In genomic region chr7:74101061-74101681, GRCh38 we compare ENCODE assay signal across 8 cellular contexts. TPM values are rescaled to one million over a fixed set of nuclear protein-coding genes. Genes with fewer than 3 reads are reported as not detected.
A peak's percentile ranks its signal among the peaks of the same experiment; 100 is the strongest.
DNase-seq lines count a peak whose midpoint lies in the region; ATAC-seq, FAIRE-seq and TF ChIP-seq lines count a peak whose summit lies in the region.

No MANE protein-coding gene starts in this region.

- TF ChIP-seq POLR2A in GM12892 (IDR thresholded peaks at IDR 0.05; ENCODE audit: low read depth, low read length) = no peak

- DNase-seq in GM12892 (ENCODE audit: insufficient read length) (peak; percentile 69), islet precursor cell (peak; percentile 52), NCI-H1694 (lab: John Stamatoyannopoulos, UW) (no peak)
- DNase-seq in stimulated activated CD8-positive, alpha-beta memory T cell treated with anti-CD3 and anti-CD28 coated beads, Interleukin-4, amount 100 ng/mL, for 48 hours = no peak
- DNase-seq in activated CD4-positive, alpha-beta T cell treated with anti-CD3 and anti-CD28 coated beads, Interleukin-2, amount 10 ng/mL, durations not matched to agents 24 days and 14 days = no peak

- peaks cover 22% of the 10 kb centered on the region for H3K36me3 Mint-ChIP-seq in activated T-helper 17 cell treated with anti-CD3 and anti-CD28 coated beads, Interleukin-2, amount 50 U/mL, for 72 hours (ENCODE audit: low read depth)
- peaks cover 20% of the 10 kb centered on the region for H3K36me3 Mint-ChIP-seq in activated CD4-positive, alpha-beta T cell treated with anti-CD3 and anti-CD28 coated beads, Interleukin-2, amount 10 ng/mL, durations not matched to agents 24 days and 14 days (ENCODE audit: low read depth)

- intact Hi-C loops in activated CD4-positive, alpha-beta T cell treated with anti-CD3 and anti-CD28 coated beads, Interleukin-2, amount 10 ng/mL, durations not matched to agents 24 days and 14 days (cut with micrococcal nuclease) = no loop called here

- ATAC-seq in GM21529 (IDR thresholded peaks at IDR 0.05; ENCODE audit: unreplicated experiment) (peak; percentile 94), HG03575 (IDR thresholded peaks at IDR 0.05; ENCODE audit: extremely low read depth, insufficient number of reproducible peaks, low FRiP score, unreplicated experiment) (peak; percentile 50)
- ATAC-seq in activated T-helper 17 cell treated with anti-CD3 and anti-CD28 coated beads, Interleukin-2, amount 50 U/mL, for 72 hours (replicated peaks) = no peak

- no peaks in the 10 kb centered on the region for H3K4me1 Mint-ChIP-seq in activated T-helper 17 cell treated with anti-CD3 and anti-CD28 coated beads, Interleukin-2, amount 50 U/mL, for 72 hours
- peaks cover 3% of the 10 kb centered on the region for H3K4me1 Mint-ChIP-seq in activated CD4-positive, alpha-beta T cell treated with anti-CD3 and anti-CD28 coated beads, Interleukin-2, amount 10 ng/mL, durations not matched to agents 24 days and 14 days

- no peaks in the 10 kb centered on the region for H3K27me3 Mint-ChIP-seq in activated T-helper 17 cell treated with anti-CD3 and anti-CD28 coated beads, Interleukin-2, amount 50 U/mL, for 72 hours
- H3K27me3 Mint-ChIP-seq in activated CD4-positive, alpha-beta T cell treated with anti-CD3 and anti-CD28 coated beads, Interleukin-2, amount 10 ng/mL, durations not matched to agents 24 days and 14 days = no peaks in the 10 kb centered on the region

- H3K27ac Mint-ChIP-seq in activated T-helper 17 cell treated with anti-CD3 and anti-CD28 coated beads, Interleukin-2, amount 50 U/mL, for 72 hours = no peak overlapping the region
- no peak overlapping the region for H3K27ac Mint-ChIP-seq in activated CD4-positive, alpha-beta T cell treated with anti-CD3 and anti-CD28 coated beads, Interleukin-2, amount 10 ng/mL, durations not matched to agents 24 days and 14 days

- no peaks in the 10 kb centered on the region for H3K9me3 Mint-ChIP-seq in activated T-helper 17 cell treated with anti-CD3 and anti-CD28 coated beads, Interleukin-2, amount 50 U/mL, for 72 hours
- no peaks in the 10 kb centered on the region for H3K9me3 Mint-ChIP-seq in activated CD4-positive, alpha-beta T cell treated with anti-CD3 and anti-CD28 coated beads, Interleukin-2, amount 10 ng/mL, durations not matched to agents 24 days and 14 days

- FAIRE-seq in GM12892 (lab: Jason Lieb, UNC) = peak; percentile 64

- no peak overlapping the region for H3K4me3 Mint-ChIP-seq in activated T-helper 17 cell treated with anti-CD3 and anti-CD28 coated beads, Interleukin-2, amount 50 U/mL, for 72 hours
- H3K4me3 Mint-ChIP-seq in activated CD4-positive, alpha-beta T cell treated with anti-CD3 and anti-CD28 coated beads, Interleukin-2, amount 10 ng/mL, durations not matched to agents 24 days and 14 days = no peak overlapping the region

RNA-seq across cellular contexts. Expression of gene LIMK1, which starts 17.6 kb away (rescaled TPM):
- 15.9 TPM for polyA plus RNA-seq in GM12892 (2012; ENCODE audit: missing spikeins)
- total RNA-seq in activated T-helper 17 cell treated with anti-CD3 and anti-CD28 coated beads, Interleukin-2, amount 50 U/mL, for 72 hours = 10 to 100 TPM; 12.7 to 20.2 TPM
- 25.3 and 26.3 TPM in 2 replicates for total RNA-seq in activated CD4-positive, alpha-beta T cell treated with anti-CD3 and anti-CD28 coated beads, Interleukin-2, amount 10 ng/mL, durations not matched to agents 24 days and 14 days

Comparison
In these comparisons a context has a peak if more than half of its experiments do, and no peak if none do; other contexts are left out.
1. DNase-seq: peak in GM12892 (single experiment) and islet precursor cell (single experiment); none in stimulated activated CD8-positive, alpha-beta memory T cell treated with anti-CD3 and anti-CD28 coated beads, Interleukin-4, amount 100 ng/mL, for 48 hours (single experiment), NCI-H1694 (single experiment) and activated CD4-positive, alpha-beta T cell treated with anti-CD3 and anti-CD28 coated beads, Interleukin-2, amount 10 ng/mL, durations not matched to agents 24 days and 14 days (single experiment).